22 cellular contexts compared by ENCODE assay signal in genomic region chr19:6249296-6249695, GRCh38. TPM values are rescaled to one million over a fixed set of nuclear protein-coding genes. Genes with fewer than 3 reads are reported as not detected.
DNase-seq lines count a peak whose midpoint lies in the region; ATAC-seq, FAIRE-seq and TF ChIP-seq lines count a peak whose summit lies in the region.
"Had no signal": no experiment of that assay in that cellular context is flagged by ENCODE, and none has a peak within 500 bp of the region (broad histone marks: within the 10 kb centered on the region; RNA-seq: fewer than 3 reads in every experiment).

No MANE protein-coding gene starts in this region.

- no peak for DNase-seq in HFFc6
- DNase-seq in caudate nucleus (lab: John Stamatoyannopoulos, UW) = peak in 23 of 61 donors; percentile 6 to 62 (median 30)
- no peak for DNase-seq in right lobe of liver
- DNase-seq in SKM-1 (lab: John Stamatoyannopoulos, UW; ENCODE audit: unreplicated experiment) = no peak
- no peak for DNase-seq in H54 (ENCODE audit: insufficient read length, low spot score)
- no peak for DNase-seq in NCI-H1417 (lab: John Stamatoyannopoulos, UW)
- DNase-seq: activated CD4-positive, alpha-beta memory T cell treated with anti-CD3 and anti-CD28 coated beads, Interleukin-2, amount 10 ng/mL, durations not matched to agents 7 days and 5 days; activated effector memory CD4-positive, alpha-beta T cell treated with Interleukin-2 at 50 U/mL for 16 hours; CD4-positive, CD25-positive, alpha-beta regulatory T cell; endodermal cell; gastrocnemius medialis; MV-4-11; NCI-H2171; NK-92 treated with Interleukin-12 subunit alpha and Interleukin-12 subunit beta, amount 100 ng/mL, for 24 hours; SJCRH30; stimulated activated CD4-positive, alpha-beta T cell treated with anti-CD3 and anti-CD28 coated beads, Interleukin-1b, Interleukin-23, amount 100 ng/mL, for 48 hours had no signal

- peaks cover 0 to 23% (median 8%) of the 10 kb centered on the region in 4 donors for H3K4me1 ChIP-seq in right lobe of liver
- H3K4me1 ChIP-seq: prostate gland, SJCRH30 had no signal

- no peaks in the 10 kb centered on the region for H3K9me3 ChIP-seq in right lobe of liver
- H3K9me3 ChIP-seq: gastrocnemius medialis, prostate gland, SJCRH30 had no signal

- H3K4me3 ChIP-seq in right lobe of liver = no peak overlapping the region
- H3K4me3 ChIP-seq: gastrocnemius medialis, prostate gland, SJCRH30 had no signal

- H3K4me1 Mint-ChIP-seq in HFFc6 (ENCODE audit: low read depth) = peaks cover 40% of the 10 kb centered on the region
- H3K4me1 Mint-ChIP-seq in stimulated activated memory B cell treated with anti-CD40 and anti-IgM and Interleukin-4, amounts not matched to agents 10 μg/mL and 1 μg/mL and 100 μg/mL, for 72 hours = peaks cover 70% of the 10 kb centered on the region

- TF ChIP-seq POLR2A in right lobe of liver (IDR thresholded peaks at IDR 0.05) (no peak), H54 (IDR thresholded peaks at IDR 0.05; ENCODE audit: low read depth, low read length) (no peak)

- 67% methylated on average over 3 of the region's 9 CpGs for WGBS in right lobe of liver (ENCODE audit: insufficient coverage, low coverage, low lambda C conversion rate, missing lambda C conversion rate)

- no peaks in the 10 kb centered on the region for H3K27me3 Mint-ChIP-seq in HFFc6 (ENCODE audit: insufficient read depth)
- no peaks in the 10 kb centered on the region for H3K27me3 Mint-ChIP-seq in stimulated activated memory B cell treated with anti-CD40 and anti-IgM and Interleukin-4, amounts not matched to agents 10 μg/mL and 1 μg/mL and 100 μg/mL, for 72 hours
- H3K27me3 Mint-ChIP-seq: activated CD4-positive, alpha-beta memory T cell treated with anti-CD3 and anti-CD28 coated beads, Interleukin-2, amount 10 ng/mL, durations not matched to agents 7 days and 5 days; CD4-positive, CD25-positive, alpha-beta regulatory T cell; type B pancreatic cell had no signal

- no peak for FAIRE-seq in H54 (lab: Jason Lieb, UNC)
- FAIRE-seq: islet of Langerhans, TTC549 had no signal

- H3K27ac ChIP-seq in caudate nucleus (ENCODE audit: low read depth, low read length) = peak overlapping the region; percentile 61
- H3K27ac ChIP-seq in right lobe of liver = no peak overlapping the region
- H3K27ac ChIP-seq: gastrocnemius medialis, prostate gland, SJCRH30 had no signal

- peak overlapping the region; percentile 48 for H3K27ac Mint-ChIP-seq in HFFc6
- peak overlapping the region; percentile 59 for H3K27ac Mint-ChIP-seq in stimulated activated memory B cell treated with anti-CD40 and anti-IgM and Interleukin-4, amounts not matched to agents 10 μg/mL and 1 μg/mL and 100 μg/mL, for 72 hours
- H3K27ac Mint-ChIP-seq: activated CD4-positive, alpha-beta memory T cell treated with anti-CD3 and anti-CD28 coated beads, Interleukin-2, amount 10 ng/mL, durations not matched to agents 7 days and 5 days; CD4-positive, CD25-positive, alpha-beta regulatory T cell; endodermal cell; type B pancreatic cell had no signal

- intact Hi-C loops in right lobe of liver (cut with DNase I) = no loop called here

- no peaks in the 10 kb centered on the region for H3K9me3 Mint-ChIP-seq in HFFc6
- peaks cover 3% of the 10 kb centered on the region for H3K9me3 Mint-ChIP-seq in stimulated activated memory B cell treated with anti-CD40 and anti-IgM and Interleukin-4, amounts not matched to agents 10 μg/mL and 1 μg/mL and 100 μg/mL, for 72 hours
- H3K9me3 Mint-ChIP-seq: activated CD4-positive, alpha-beta memory T cell treated with anti-CD3 and anti-CD28 coated beads, Interleukin-2, amount 10 ng/mL, durations not matched to agents 7 days and 5 days; CD4-positive, CD25-positive, alpha-beta regulatory T cell; type B pancreatic cell had no signal

- no peaks in the 10 kb centered on the region for H3K36me3 ChIP-seq in right lobe of liver
- H3K36me3 ChIP-seq: gastrocnemius medialis, prostate gland had no signal

- ATAC-seq in right lobe of liver (peak; percentile 35 to 65 (median 48)), HG02970 (IDR thresholded peaks at IDR 0.05; ENCODE audit: low FRiP score, unreplicated experiment) (no peak)
- ATAC-seq in stimulated activated memory B cell treated with anti-CD40 and anti-IgM and Interleukin-4, amounts not matched to agents 10 μg/mL and 1 μg/mL and 100 μg/mL, for 72 hours = no peak
- ATAC-seq: gastrocnemius medialis had no signal

- H3K4me3 Mint-ChIP-seq in HFFc6 = no peak overlapping the region
- no peak overlapping the region for H3K4me3 Mint-ChIP-seq in stimulated activated memory B cell treated with anti-CD40 and anti-IgM and Interleukin-4, amounts not matched to agents 10 μg/mL and 1 μg/mL and 100 μg/mL, for 72 hours
- H3K4me3 Mint-ChIP-seq: activated CD4-positive, alpha-beta memory T cell treated with anti-CD3 and anti-CD28 coated beads, Interleukin-2, amount 10 ng/mL, durations not matched to agents 7 days and 5 days; CD4-positive, CD25-positive, alpha-beta regulatory T cell; endodermal cell; type B pancreatic cell had no signal

- TF ChIP-seq CTCF in HFFc6 (IDR thresholded peaks at IDR 0.05) (no peak), right lobe of liver (IDR thresholded peaks at IDR 0.05) (no peak)

- H3K27me3 ChIP-seq in right lobe of liver = no peaks in the 10 kb centered on the region
- H3K27me3 ChIP-seq: gastrocnemius medialis, SJCRH30 had no signal

- H3K36me3 Mint-ChIP-seq in HFFc6 (ENCODE audit: low read depth) = peaks cover 22% of the 10 kb centered on the region; the same call in 1 of the 2 replicates
- peaks cover 58% of the 10 kb centered on the region for H3K36me3 Mint-ChIP-seq in stimulated activated memory B cell treated with anti-CD40 and anti-IgM and Interleukin-4, amounts not matched to agents 10 μg/mL and 1 μg/mL and 100 μg/mL, for 72 hours

RNA-seq across cellular contexts. Expression of gene MLLT1, which starts 30.5 kb away (rescaled TPM):
- total RNA-seq in HFFc6 (2021; fragmentation: NEBNext Ultra II Directional; extraction: Animal tissue kit (Norgen Biotek cat#: 25700)) = 10 to 100 TPM; 54.6 to 69.4 (median 59.5) TPM
- 10 to 100 TPM; 11.3 to 24.3 (median 15.3) TPM for total RNA-seq in right lobe of liver

Comparison
In these comparisons a context has a peak if more than half of its experiments do, and no peak if none do; other contexts are left out.
1. ATAC-seq: peak in right lobe of liver (4 of 4); none in stimulated activated memory B cell treated with anti-CD40 and anti-IgM and Interleukin-4, amounts not matched to agents 10 μg/mL and 1 μg/mL and 100 μg/mL, for 72 hours (single experiment) and HG02970 (single experiment).